8 cellular contexts compared by ENCODE assay signal in the genomic region with DNA sequence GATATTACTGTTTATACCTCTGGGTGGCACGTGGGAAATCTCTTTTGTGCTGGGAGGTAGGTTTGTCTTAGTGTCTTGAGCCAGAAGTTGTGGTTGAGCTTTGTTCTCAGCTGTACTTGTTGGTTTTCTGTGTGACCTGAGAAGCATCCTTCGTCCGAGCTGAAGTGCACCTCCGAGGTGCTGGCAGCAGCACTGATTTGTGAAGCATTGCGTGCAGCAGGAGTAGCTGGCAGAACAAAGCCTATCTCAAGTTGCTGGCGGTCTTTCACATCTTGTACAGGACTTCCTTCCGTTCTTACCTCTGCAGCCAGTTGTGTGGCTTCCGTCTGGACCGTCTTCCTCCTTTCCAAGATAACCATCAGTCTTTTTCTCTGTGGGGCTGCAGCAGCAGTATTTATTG. TPM values are rescaled to one million over a fixed set of nuclear protein-coding genes. Genes with fewer than 3 reads are reported as not detected.
DNase-seq lines count a peak whose midpoint lies in the region; ATAC-seq and TF ChIP-seq lines count a peak whose summit lies in the region.

No MANE protein-coding gene starts in this region.

- WGBS in liver: 52% methylated on average over 9 of the region's 9 CpGs

- H2AFZ ChIP-seq in MM.1S (ENCODE audit: low read length): no peak overlapping the region

- H3K79me2 ChIP-seq in MM.1S (ENCODE audit: low read length): peaks cover 87% of the 10 kb centered on the region

- peaks cover 78% of the 10 kb centered on the region for H4K20me1 ChIP-seq in MM.1S (ENCODE audit: insufficient read depth, low read length)

- H3K9ac ChIP-seq in MM.1S (ENCODE audit: low read length) (peak overlapping the region; percentile 4; the same call in 1 of the 2 replicates), liver (ENCODE audit: low read depth in 1 of 2, low read length in 2 of 2) (no peak overlapping the region)

- peak overlapping the region; percentile 90 for H3K4me2 ChIP-seq in MM.1S (ENCODE audit: low read depth, low read length)

- H3K9me2 ChIP-seq in MM.1S (replicated peaks; ENCODE audit: insufficient read depth, low read length): no peaks in the 10 kb centered on the region

- no peak for TF ChIP-seq RAD21 in liver (IDR thresholded peaks at IDR 0.05)

- H3K36me3 ChIP-seq in MM.1S (replicated peaks; ENCODE audit: insufficient read depth, low read length) (0 out of 2 replicates have a peak, but pooled peaks cover 3% of the 10 kb centered on the region), liver (ENCODE audit: control insufficient read depth in 4 of 4, insufficient read depth in 3 of 4, low read depth in 1 of 4, low read length in 3 of 4) (no peaks in the 10 kb centered on the region), uterus (no peaks in the 10 kb centered on the region), MG63 (peaks cover 31% of the 10 kb centered on the region)

- H3K4me3 ChIP-seq in MM.1S (ENCODE audit: low read length): peak overlapping the region; percentile 29; the same call in 1 of the 2 replicates
- no peak overlapping the region for H3K4me3 ChIP-seq in liver (ENCODE audit: low read depth in 1 of 3, low read length in 3 of 3)
- no peak overlapping the region for H3K4me3 ChIP-seq in uterus
- no peak overlapping the region for H3K4me3 ChIP-seq in MG63

- TF ChIP-seq CTCF in MM.1S (IDR thresholded peaks at IDR 0.05; ENCODE audit: low read length) (no peak), liver (IDR thresholded peaks at IDR 0.05; ENCODE audit: low read depth, low read length, missing input control) (no peak), uterus (IDR thresholded peaks at IDR 0.05) (no peak)

- intact Hi-C loops in uterus (cut with DNase I; ENCODE audit: low total_unique reads): no loop called here

- peaks cover 48% of the 10 kb centered on the region for H3F3A ChIP-seq in MM.1S (ENCODE audit: insufficient read depth, low read length)

- peaks cover 33% of the 10 kb centered on the region for H3K4me1 ChIP-seq in MM.1S (ENCODE audit: low read length)
- H3K4me1 ChIP-seq in liver (ENCODE audit: control insufficient read depth in 4 of 4, insufficient read depth in 4 of 4, low read length in 3 of 4): peaks cover 20 to 58% (median 46%) of the 10 kb centered on the region in 4 donors
- peaks cover 19 to 22% of the 10 kb centered on the region in 2 donors for H3K4me1 ChIP-seq in uterus

- no peak for ATAC-seq in HG03469 (IDR thresholded peaks at IDR 0.05; ENCODE audit: unreplicated experiment)

- no peak for TF ChIP-seq POLR2A in uterus (IDR thresholded peaks at IDR 0.05)

- peak overlapping the region; percentile 60 for H3K27ac ChIP-seq in MM.1S (ENCODE audit: low read length)
- H3K27ac ChIP-seq in liver (ENCODE audit: low read depth in 1 of 2, low read length in 2 of 2): peak overlapping the region; percentile 19 to 52
- peak overlapping the region; percentile 46 to 97 for H3K27ac ChIP-seq in uterus

- H3K9me3 ChIP-seq in MM.1S (replicated peaks; ENCODE audit: insufficient read depth, low read length) (no peaks in the 10 kb centered on the region), liver (ENCODE audit: control insufficient read depth in 4 of 4, low read length in 3 of 4) (no peaks in the 10 kb centered on the region), uterus (no peaks in the 10 kb centered on the region), MG63 (no peaks in the 10 kb centered on the region)

- H3K27me3 ChIP-seq in MM.1S (replicated peaks; ENCODE audit: insufficient read depth, low read length): no peaks in the 10 kb centered on the region
- no peaks in the 10 kb centered on the region for H3K27me3 ChIP-seq in liver (ENCODE audit: control insufficient read depth in 4 of 4, insufficient read depth in 4 of 4, low read length in 3 of 4)
- no peaks in the 10 kb centered on the region for H3K27me3 ChIP-seq in uterus
- H3K27me3 ChIP-seq in MG63: no peaks in the 10 kb centered on the region

- peak; percentile 82 for DNase-seq in DMS79 (lab: John Stamatoyannopoulos, UW)
- peak; percentile 89 for DNase-seq in MM.1S
- peak; percentile 83 for DNase-seq in activated effector memory CD4-positive, alpha-beta T cell treated with anti-CD3 and anti-CD28 coated beads, Interleukin-2, amount 50 U/mL, for 16 hours
- DNase-seq in uterus: no peak
- DNase-seq in AG08396 (ENCODE audit: low spot score): no peak
- no peak for DNase-seq in MG63

TF ChIP-seq in liver, 16 proteins besides CTCF, POLR2A, EP300 and RAD21:
- TF ChIP-seq FOXA1 (IDR thresholded peaks at IDR 0.05): no peak
- TF ChIP-seq, protein P1, sequence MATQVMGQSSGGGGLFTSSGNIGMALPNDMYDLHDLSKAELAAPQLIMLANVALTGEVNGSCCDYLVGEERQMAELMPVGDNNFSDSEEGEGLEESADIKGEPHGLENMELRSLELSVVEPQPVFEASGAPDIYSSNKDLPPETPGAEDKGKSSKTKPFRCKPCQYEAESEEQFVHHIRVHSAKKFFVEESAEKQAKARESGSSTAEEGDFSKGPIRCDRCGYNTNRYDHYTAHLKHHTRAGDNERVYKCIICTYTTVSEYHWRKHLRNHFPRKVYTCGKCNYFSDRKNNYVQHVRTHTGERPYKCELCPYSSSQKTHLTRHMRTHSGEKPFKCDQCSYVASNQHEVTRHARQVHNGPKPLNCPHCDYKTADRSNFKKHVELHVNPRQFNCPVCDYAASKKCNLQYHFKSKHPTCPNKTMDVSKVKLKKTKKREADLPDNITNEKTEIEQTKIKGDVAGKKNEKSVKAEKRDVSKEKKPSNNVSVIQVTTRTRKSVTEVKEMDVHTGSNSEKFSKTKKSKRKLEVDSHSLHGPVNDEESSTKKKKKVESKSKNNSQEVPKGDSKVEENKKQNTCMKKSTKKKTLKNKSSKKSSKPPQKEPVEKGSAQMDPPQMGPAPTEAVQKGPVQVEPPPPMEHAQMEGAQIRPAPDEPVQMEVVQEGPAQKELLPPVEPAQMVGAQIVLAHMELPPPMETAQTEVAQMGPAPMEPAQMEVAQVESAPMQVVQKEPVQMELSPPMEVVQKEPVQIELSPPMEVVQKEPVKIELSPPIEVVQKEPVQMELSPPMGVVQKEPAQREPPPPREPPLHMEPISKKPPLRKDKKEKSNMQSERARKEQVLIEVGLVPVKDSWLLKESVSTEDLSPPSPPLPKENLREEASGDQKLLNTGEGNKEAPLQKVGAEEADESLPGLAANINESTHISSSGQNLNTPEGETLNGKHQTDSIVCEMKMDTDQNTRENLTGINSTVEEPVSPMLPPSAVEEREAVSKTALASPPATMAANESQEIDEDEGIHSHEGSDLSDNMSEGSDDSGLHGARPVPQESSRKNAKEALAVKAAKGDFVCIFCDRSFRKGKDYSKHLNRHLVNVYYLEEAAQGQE (IDR thresholded peaks at IDR 0.05): no peak
- TF ChIP-seq GABPA (IDR thresholded peaks at IDR 0.05 in 1 of 2, conservative IDR thresholded peaks at IDR 0.05 in 1 of 2): no peak
- TF ChIP-seq HNF4A (conservative IDR thresholded peaks at IDR 0.05): no peak
- TF ChIP-seq RXRA (IDR thresholded peaks at IDR 0.05): no peak
TF ChIP-seq in liver: peak in this region for 0.

RNA-seq across cellular contexts. Expression of a gene that starts 4.3 kb away (rescaled TPM):
- 10 to 100 TPM; 29.3 to 44.3 TPM for total RNA-seq in liver
- polyA plus RNA-seq in liver: 10 to 100 TPM; 10.3 to 24.7 TPM
- 100 to 1,000 TPM in 3 of 4 donors, 10 to 100 TPM in 1; 81.5 to 297 (median 133) TPM for total RNA-seq in uterus
- 24.0 and 39.2 TPM in 2 replicates for total RNA-seq in MG63 (2014; rRNA removed; shearing (Covaris generic); ENCODE audit: low replicate concordance)

Comparison
In these comparisons a context has a peak if more than half of its experiments do, and no peak if none do; other contexts are left out.
1. DNase-seq: peak in DMS79 (single experiment), MM.1S (single experiment) and activated effector memory CD4-positive, alpha-beta T cell treated with anti-CD3 and anti-CD28 coated beads, Interleukin-2, amount 50 U/mL, for 16 hours (single experiment); none in uterus (0 of 2), AG08396 (single experiment) and MG63 (single experiment).
2. Peak in every context shown above with its lines, with median percentiles within 50 percentile points of each other: H3K27ac ChIP-seq.